ENCODE assay signal across 1 cellular context in the genomic region with DNA sequence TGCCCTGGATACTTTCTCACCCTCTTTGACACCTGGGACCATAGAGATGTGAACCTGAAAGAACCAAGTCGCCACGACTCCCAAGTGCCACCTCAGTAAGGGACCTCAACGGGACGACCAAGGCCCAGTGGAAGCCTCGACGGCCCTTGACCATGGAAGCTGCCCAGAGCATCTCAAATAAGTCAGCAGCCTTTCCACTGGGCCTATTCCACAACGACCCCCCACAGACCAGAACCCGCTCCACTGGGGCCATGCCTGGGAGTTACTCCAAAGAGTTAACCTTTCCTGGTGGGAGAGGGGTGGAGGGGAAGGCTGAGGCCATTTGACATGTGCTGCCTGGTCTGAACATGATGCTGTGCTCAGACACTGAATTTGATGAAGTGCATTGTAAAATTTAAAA.
TF ChIP-seq lines count a peak whose summit lies in the region.

No MANE protein-coding gene starts in this region.

TF ChIP-seq in H1, 55 proteins besides CTCF, POLR2A, EP300 and RAD21:
- TF ChIP-seq BCL11A (IDR thresholded peaks at IDR 0.05; ENCODE audit: low read depth in 2 of 2, low read length in 2 of 2) (no peak), CHD1 (IDR thresholded peaks at IDR 0.05; ENCODE audit: low read depth, low read length) (no peak), TBP (IDR thresholded peaks at IDR 0.05; ENCODE audit: low read depth, low read length) (no peak), GABPA (IDR thresholded peaks at IDR 0.05; ENCODE audit: borderline replicate concordance, insufficient read depth, low read length) (no peak), FOSL1 (IDR thresholded peaks at IDR 0.05; ENCODE audit: insufficient read depth, low read depth, low read length) (no peak), ZNF274 (IDR thresholded peaks at IDR 0.05; ENCODE audit: borderline replicate concordance, extremely low read depth, low read length) (no peak), SIN3A (conservative IDR thresholded peaks at IDR 0.05 in 1 of 2, IDR thresholded peaks at IDR 0.05 in 1 of 2; ENCODE audit: low read depth in 1 of 2, low read length in 2 of 2) (no peak), CBX8 (IDR thresholded peaks at IDR 0.05; ENCODE audit: borderline replicate concordance, low read depth, low read length) (no peak), SAP30 (IDR thresholded peaks at IDR 0.05; ENCODE audit: insufficient read depth, insufficient replicate concordance, low read length) (no peak)
- TF ChIP-seq, protein P1, sequence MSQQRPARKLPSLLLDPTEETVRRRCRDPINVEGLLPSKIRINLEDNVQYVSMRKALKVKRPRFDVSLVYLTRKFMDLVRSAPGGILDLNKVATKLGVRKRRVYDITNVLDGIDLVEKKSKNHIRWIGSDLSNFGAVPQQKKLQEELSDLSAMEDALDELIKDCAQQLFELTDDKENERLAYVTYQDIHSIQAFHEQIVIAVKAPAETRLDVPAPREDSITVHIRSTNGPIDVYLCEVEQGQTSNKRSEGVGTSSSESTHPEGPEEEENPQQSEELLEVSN (IDR thresholded peaks at IDR 0.05) = no peak
- TF ChIP-seq, protein P2, sequence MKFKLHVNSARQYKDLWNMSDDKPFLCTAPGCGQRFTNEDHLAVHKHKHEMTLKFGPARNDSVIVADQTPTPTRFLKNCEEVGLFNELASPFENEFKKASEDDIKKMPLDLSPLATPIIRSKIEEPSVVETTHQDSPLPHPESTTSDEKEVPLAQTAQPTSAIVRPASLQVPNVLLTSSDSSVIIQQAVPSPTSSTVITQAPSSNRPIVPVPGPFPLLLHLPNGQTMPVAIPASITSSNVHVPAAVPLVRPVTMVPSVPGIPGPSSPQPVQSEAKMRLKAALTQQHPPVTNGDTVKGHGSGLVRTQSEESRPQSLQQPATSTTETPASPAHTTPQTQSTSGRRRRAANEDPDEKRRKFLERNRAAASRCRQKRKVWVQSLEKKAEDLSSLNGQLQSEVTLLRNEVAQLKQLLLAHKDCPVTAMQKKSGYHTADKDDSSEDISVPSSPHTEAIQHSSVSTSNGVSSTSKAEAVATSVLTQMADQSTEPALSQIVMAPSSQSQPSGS (IDR thresholded peaks at IDR 0.05; ENCODE audit: low read length) = no peak
TF ChIP-seq in H1: peak in this region for 0.
